Comparison of ENCODE assay signal across 8 cellular contexts in the genomic region with DNA sequence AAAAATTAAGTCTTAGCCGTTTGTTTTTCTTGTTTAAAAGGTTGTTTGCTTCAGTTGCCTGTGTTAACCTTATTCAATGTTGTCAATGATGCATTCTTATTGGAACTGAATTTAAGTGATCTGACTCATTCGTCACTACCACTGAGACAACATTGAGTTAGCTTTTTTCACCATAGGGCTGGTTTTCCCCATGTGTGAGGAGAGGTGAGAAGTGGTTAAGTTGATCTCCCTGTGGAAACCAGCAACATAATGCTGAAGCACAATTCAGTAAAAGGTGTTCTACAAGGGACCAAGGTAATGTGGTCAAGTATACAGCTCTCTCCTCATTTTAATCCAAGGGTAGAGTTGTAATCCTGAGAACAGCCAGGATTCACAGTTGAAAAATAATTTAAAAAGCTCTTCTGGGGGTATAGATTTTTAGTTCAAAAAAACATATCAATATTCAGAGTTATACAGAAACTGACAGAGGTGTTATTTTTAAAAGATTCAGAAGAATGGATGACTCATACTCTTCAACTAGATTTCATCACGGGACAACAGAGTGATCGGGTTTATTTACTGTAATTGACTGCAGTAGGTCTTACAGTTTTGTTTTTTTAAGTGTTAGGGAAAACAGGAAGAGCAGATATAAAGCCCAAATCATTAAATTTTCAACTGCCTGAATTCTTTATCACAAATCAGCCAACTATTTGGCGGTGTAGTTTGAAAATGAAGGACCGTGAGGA. TPM values are rescaled to one million over a fixed set of nuclear protein-coding genes. Genes with fewer than 3 reads are reported as not detected.
DNase-seq lines count a peak whose midpoint lies in the region; ATAC-seq, FAIRE-seq and TF ChIP-seq lines count a peak whose summit lies in the region.

No MANE protein-coding gene starts in this region.

- peak; percentile 57 for FAIRE-seq in GM12892 (lab: Jason Lieb, UNC)
- no peak for FAIRE-seq in bronchial epithelial cell (lab: Jason Lieb, UNC)

- no peak overlapping the region for H3K4me3 ChIP-seq in Karpas-422 (ENCODE audit: low read length)
- H3K4me3 ChIP-seq in bronchial epithelial cell (ENCODE audit: low read depth, low read length), result no peak overlapping the region
- no peak overlapping the region for H3K4me3 ChIP-seq in osteoblast (ENCODE audit: insufficient read depth, low read length)
- no peak overlapping the region for H3K4me3 ChIP-seq in dorsolateral prefrontal cortex

- H3K36me3 ChIP-seq in Karpas-422 (ENCODE audit: insufficient read depth, low read length), result peaks cover 78% of the 10 kb centered on the region
- peaks cover 12% of the 10 kb centered on the region for H3K36me3 ChIP-seq in bronchial epithelial cell (ENCODE audit: control insufficient read depth, insufficient read depth, low read length)
- H3K36me3 ChIP-seq in osteoblast (ENCODE audit: insufficient read depth, low read length), result peaks cover 40% of the 10 kb centered on the region

- H3K27me3 ChIP-seq in Karpas-422 (ENCODE audit: low read length), result no peaks in the 10 kb centered on the region
- H3K27me3 ChIP-seq in bronchial epithelial cell (ENCODE audit: control insufficient read depth, insufficient read depth, low read length), result no peaks in the 10 kb centered on the region
- no peaks in the 10 kb centered on the region for H3K27me3 ChIP-seq in osteoblast (ENCODE audit: insufficient read depth, low read length)
- H3K27me3 ChIP-seq in dorsolateral prefrontal cortex, result no peaks in the 10 kb centered on the region

- no peaks in the 10 kb centered on the region for H3K4me1 ChIP-seq in Karpas-422 (ENCODE audit: low read length)
- peaks cover 30% of the 10 kb centered on the region for H3K4me1 ChIP-seq in osteoblast (ENCODE audit: insufficient read depth, low read length)

- no peaks in the 10 kb centered on the region for H3K9me2 ChIP-seq in Karpas-422 (replicated peaks; ENCODE audit: insufficient read depth, low read length)

- DNase-seq in GM12892 (ENCODE audit: insufficient read length) (no peak), Karpas-422 (peak; percentile 39), bronchial epithelial cell (ENCODE audit: low read depth) (peak; percentile 86), osteoblast (ENCODE audit: insufficient read length, low spot score, missing footprints) (peak; percentile 86), dorsolateral prefrontal cortex (no peak), putamen (ENCODE audit: low spot score) (no peak)

- H3K79me2 ChIP-seq in Karpas-422 (ENCODE audit: low read length), result peaks cover 93% of the 10 kb centered on the region
- H3K79me2 ChIP-seq in osteoblast (ENCODE audit: insufficient read depth, low read length), result peaks cover 89% of the 10 kb centered on the region

- H3K9me3 ChIP-seq in Karpas-422 (ENCODE audit: low read length) (no peaks in the 10 kb centered on the region), osteoblast (ENCODE audit: low read depth, low read length) (no peaks in the 10 kb centered on the region)

- peaks cover 61% of the 10 kb centered on the region for H4K20me1 ChIP-seq in Karpas-422 (ENCODE audit: insufficient read depth, low read depth, low read length)
- H4K20me1 ChIP-seq in osteoblast (ENCODE audit: insufficient read depth, low read length), result peaks cover 49% of the 10 kb centered on the region

- ATAC-seq in GM21528 (IDR thresholded peaks at IDR 0.05; ENCODE audit: low FRiP score, unreplicated experiment) (no peak), GM18511 (IDR thresholded peaks at IDR 0.05; ENCODE audit: unreplicated experiment) (no peak)

- no peak for TF ChIP-seq POLR2A in GM12892 (IDR thresholded peaks at IDR 0.05; ENCODE audit: low read depth, low read length)

- no peak overlapping the region for H3K9ac ChIP-seq in Karpas-422 (ENCODE audit: low read length)

- intact Hi-C loops in dorsolateral prefrontal cortex (cut with DNase I), result no loop called here

- H3K4me2 ChIP-seq in Karpas-422 (ENCODE audit: low read depth, low read length, poor library complexity, severe bottlenecking) (no peak overlapping the region), osteoblast (ENCODE audit: insufficient read depth, low read length) (peak overlapping the region; percentile 0)

- H2AFZ ChIP-seq in Karpas-422 (ENCODE audit: low read length) (no peak overlapping the region), osteoblast (ENCODE audit: low read length) (no peak overlapping the region)

- H3K27ac ChIP-seq in Karpas-422 (ENCODE audit: low read length), result no peak overlapping the region
- H3K27ac ChIP-seq in osteoblast (ENCODE audit: low read depth, low read length), result peak overlapping the region; percentile 47
- peak overlapping the region in 16 of 59 donors; percentile 2 to 50 (median 16) for H3K27ac ChIP-seq in dorsolateral prefrontal cortex

- TF ChIP-seq CTCF in bronchial epithelial cell (IDR thresholded peaks at IDR 0.05; ENCODE audit: insufficient read depth, low read length, severe bottlenecking) (no peak), osteoblast (IDR thresholded peaks at IDR 0.05; ENCODE audit: extremely low read depth, low read depth, low read length) (no peak), dorsolateral prefrontal cortex (IDR thresholded peaks at IDR 0.05 in 54 of 56, conservative IDR thresholded peaks at IDR 0.05 in 2 of 56; ENCODE audit: low read depth in 1 of 56, partially characterized antibody in 56 of 56) (no peak)

RNA-seq across cellular contexts. Expression of gene NOP58, which starts 12.6 kb away (rescaled TPM):
- polyA plus RNA-seq in GM12892 (2012; ENCODE audit: missing spikeins), result 114 TPM
- 68.3 and 103 TPM in 2 replicates for total RNA-seq in Karpas-422 (2014; rRNA removed; shearing (Covaris generic); ENCODE audit: low replicate concordance)
- total RNA-seq in bronchial epithelial cell, result 59.3 and 79.5 TPM in 2 replicates
- total RNA-seq in osteoblast, result 40.1 and 41.3 TPM in 2 replicates
- 10 to 100 TPM; 25.6 to 69.7 (median 45.3) TPM for total RNA-seq in dorsolateral prefrontal cortex

RNA-seq across cellular contexts. Expression of gene SUMO1, which starts 39.8 kb away (rescaled TPM):
- 141 TPM for polyA plus RNA-seq in GM12892 (2012; ENCODE audit: missing spikeins)
- 89.8 and 170 TPM in 2 replicates for total RNA-seq in Karpas-422 (2014; rRNA removed; shearing (Covaris generic); ENCODE audit: low replicate concordance)
- total RNA-seq in bronchial epithelial cell (97.7 and 108 TPM in 2 replicates), osteoblast (107 and 111 TPM in 2 replicates), dorsolateral prefrontal cortex (100 to 1,000 TPM in 65 of 120 experiments, 10 to 100 TPM in 55; 58.1 to 144 (median 102) TPM)

Comparison
In these comparisons a context has a peak if more than half of its experiments do, and no peak if none do; other contexts are left out.
1. DNase-seq: peak in Karpas-422 (single experiment), bronchial epithelial cell (single experiment) and osteoblast (single experiment); none in GM12892 (single experiment), dorsolateral prefrontal cortex (0 of 10) and putamen (single experiment).